Comparison of ENCODE assay signal across 1 cellular context in the genomic region with DNA sequence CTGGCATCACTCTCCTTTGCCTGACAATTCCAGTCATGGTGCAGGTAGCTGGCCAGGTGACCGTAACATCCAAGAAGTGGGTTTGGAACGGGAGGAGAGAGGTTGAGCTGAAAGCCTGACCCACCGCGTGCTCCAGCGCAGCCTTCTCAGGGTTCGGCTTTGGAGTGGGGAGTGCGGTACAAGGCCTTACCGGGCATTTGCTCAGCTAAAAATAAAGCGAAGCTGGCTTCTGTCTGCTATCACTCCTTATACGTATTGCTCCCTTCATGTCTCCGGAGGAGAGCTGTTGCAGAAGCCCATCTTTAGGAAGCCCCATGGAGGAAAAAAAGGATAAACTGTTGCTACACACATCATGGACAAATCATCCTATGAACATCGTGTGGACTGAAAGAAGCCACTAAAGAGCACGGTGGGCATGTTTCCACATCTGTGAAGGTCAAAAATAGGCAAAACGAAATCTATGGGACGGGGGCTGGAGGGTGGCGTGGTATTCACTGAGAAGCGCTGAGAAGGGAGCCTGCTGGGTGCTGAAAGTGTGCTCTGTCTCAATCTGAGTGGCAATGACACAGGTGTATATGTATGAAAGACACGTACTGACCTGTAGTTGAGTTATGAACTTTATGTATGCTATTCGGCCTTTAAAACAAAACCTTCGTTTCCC.
TF ChIP-seq lines count a peak whose summit lies in the region.

No MANE protein-coding gene starts in this region.

TF ChIP-seq in IMR-90, 13 proteins besides CTCF, POLR2A, EP300 and RAD21:
- TF ChIP-seq, protein P1, sequence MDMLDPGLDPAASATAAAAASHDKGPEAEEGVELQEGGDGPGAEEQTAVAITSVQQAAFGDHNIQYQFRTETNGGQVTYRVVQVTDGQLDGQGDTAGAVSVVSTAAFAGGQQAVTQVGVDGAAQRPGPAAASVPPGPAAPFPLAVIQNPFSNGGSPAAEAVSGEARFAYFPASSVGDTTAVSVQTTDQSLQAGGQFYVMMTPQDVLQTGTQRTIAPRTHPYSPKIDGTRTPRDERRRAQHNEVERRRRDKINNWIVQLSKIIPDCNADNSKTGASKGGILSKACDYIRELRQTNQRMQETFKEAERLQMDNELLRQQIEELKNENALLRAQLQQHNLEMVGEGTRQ (IDR thresholded peaks at IDR 0.05; ENCODE audit: low read depth, low read length), result no peak
- TF ChIP-seq MXI1 (IDR thresholded peaks at IDR 0.05; ENCODE audit: borderline replicate concordance, low read depth, low read length) (no peak), MAFK (IDR thresholded peaks at IDR 0.05; ENCODE audit: low read depth, low read length) (no peak), RCOR1 (IDR thresholded peaks at IDR 0.05; ENCODE audit: insufficient replicate concordance, low read length) (no peak)
